8 cellular contexts compared by ENCODE assay signal in the genomic region with DNA sequence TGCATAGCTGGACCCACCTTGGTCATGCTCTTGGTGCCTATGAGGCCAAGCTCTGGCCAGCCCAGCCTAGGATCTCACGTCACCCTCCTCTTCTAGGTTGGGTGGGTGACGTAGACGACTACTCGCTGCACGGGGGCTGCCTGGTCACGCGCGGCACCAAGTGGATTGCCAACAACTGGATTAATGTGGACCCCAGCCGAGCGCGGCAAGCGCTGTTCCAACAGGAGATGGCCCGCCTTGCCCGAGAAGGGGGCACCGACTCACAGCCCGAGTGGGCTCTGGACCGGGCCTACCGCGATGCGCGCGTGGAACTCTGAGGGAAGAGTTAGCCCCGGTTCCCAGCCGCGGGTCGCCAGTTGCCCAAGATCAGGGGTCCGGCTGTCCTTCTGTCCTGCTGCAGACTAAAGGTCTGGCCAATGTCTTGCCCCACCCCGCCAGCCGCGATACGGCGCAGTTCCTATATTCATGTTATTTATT. TPM values are rescaled to one million over a fixed set of nuclear protein-coding genes. Genes with fewer than 3 reads are reported as not detected.
DNase-seq lines count a peak whose midpoint lies in the region; ATAC-seq and TF ChIP-seq lines count a peak whose summit lies in the region.

No MANE protein-coding gene starts in this region.

- peak overlapping the region; percentile 99 for H3K27ac Mint-ChIP-seq in activated CD4-positive, alpha-beta memory T cell treated with anti-CD3 and anti-CD28 coated beads, Interleukin-2, amount 10 ng/mL, durations not matched to agents 7 days and 5 days
- peak overlapping the region; percentile 100 for H3K27ac Mint-ChIP-seq in glutamatergic neuron (ENCODE audit: unreplicated experiment)

- intact Hi-C loops in ovary (cut with DNase I), result loop anchor here in 1 of 4 donors (2.0 kb wide), 1 partner anchor 16 kb away; a partner anchor contains a TSS

- ATAC-seq in GM21737 (IDR thresholded peaks at IDR 0.05; ENCODE audit: unreplicated experiment) (peak; percentile 2), GM21786 (IDR thresholded peaks at IDR 0.05; ENCODE audit: unreplicated experiment) (no peak)

- H3K9me3 Mint-ChIP-seq in activated CD4-positive, alpha-beta memory T cell treated with anti-CD3 and anti-CD28 coated beads, Interleukin-2, amount 10 ng/mL, durations not matched to agents 7 days and 5 days, result no peaks in the 10 kb centered on the region
- H3K9me3 Mint-ChIP-seq in glutamatergic neuron (ENCODE audit: unreplicated experiment), result peaks cover 7% of the 10 kb centered on the region

- peak overlapping the region; percentile 69 for H3K4me3 ChIP-seq in ovary

- TF ChIP-seq CTCF in glutamatergic neuron (IDR thresholded peaks at IDR 0.05; ENCODE audit: partially characterized antibody, unreplicated experiment), result no peak
- no peak for TF ChIP-seq CTCF in ovary (IDR thresholded peaks at IDR 0.05)

- H3K36me3 Mint-ChIP-seq in activated CD4-positive, alpha-beta memory T cell treated with anti-CD3 and anti-CD28 coated beads, Interleukin-2, amount 10 ng/mL, durations not matched to agents 7 days and 5 days (ENCODE audit: low read depth), result peaks cover 18% of the 10 kb centered on the region
- no peaks in the 10 kb centered on the region for H3K36me3 Mint-ChIP-seq in glutamatergic neuron (ENCODE audit: unreplicated experiment)

- no peaks in the 10 kb centered on the region for H3K27me3 ChIP-seq in ovary

- WGBS in ovary, 3 donors, result 0% methylated on average over 24 to 32 of the region's 32 CpGs

- H3K4me1 ChIP-seq in ovary (ENCODE audit: insufficient read depth), result peaks cover 6% of the 10 kb centered on the region

- H3K4me3 Mint-ChIP-seq in activated CD4-positive, alpha-beta memory T cell treated with anti-CD3 and anti-CD28 coated beads, Interleukin-2, amount 10 ng/mL, durations not matched to agents 7 days and 5 days, result peak overlapping the region; percentile 99
- peak overlapping the region; percentile 98 for H3K4me3 Mint-ChIP-seq in glutamatergic neuron (ENCODE audit: unreplicated experiment)

- no peak for TF ChIP-seq EP300 in ovary (IDR thresholded peaks at IDR 0.05)

- CTCF ChIA-PET in activated CD4-positive, alpha-beta memory T cell treated with anti-CD3 and anti-CD28 coated beads, Interleukin-2, amount 10 ng/mL, durations not matched to agents 7 days and 5 days (lab: Charles Lee), result interaction anchor here (0.5 to 6.6 kb wide), 25 partner anchors 11 to 1045 kb away, joined by 3 to 124 read pairs (median 4); a partner anchor contains a TSS

- peak overlapping the region; percentile 91 to 97 for H3K27ac ChIP-seq in ovary

- H3K27me3 Mint-ChIP-seq in activated CD4-positive, alpha-beta memory T cell treated with anti-CD3 and anti-CD28 coated beads, Interleukin-2, amount 10 ng/mL, durations not matched to agents 7 days and 5 days, result no peaks in the 10 kb centered on the region
- peaks cover 3% of the 10 kb centered on the region for H3K27me3 Mint-ChIP-seq in glutamatergic neuron (ENCODE audit: unreplicated experiment)

- H3K4me1 Mint-ChIP-seq in activated CD4-positive, alpha-beta memory T cell treated with anti-CD3 and anti-CD28 coated beads, Interleukin-2, amount 10 ng/mL, durations not matched to agents 7 days and 5 days, result peaks cover 32% of the 10 kb centered on the region
- H3K4me1 Mint-ChIP-seq in glutamatergic neuron (ENCODE audit: low read depth, unreplicated experiment), result peaks cover 7% of the 10 kb centered on the region

- peak; percentile 60 for DNase-seq in Ammon's horn (ENCODE audit: low spot score)
- DNase-seq in activated CD4-positive, alpha-beta memory T cell treated with anti-CD3 and anti-CD28 coated beads, Interleukin-2, amount 10 ng/mL, durations not matched to agents 7 days and 5 days, result no peak
- DNase-seq in glutamatergic neuron, result no peak
- DNase-seq in ovary, result peak; percentile 69 to 82 (median 77)
- no peak for DNase-seq in SIG-M5 treated with dmso at 0.1 percent for 504 hours (lab: John Stamatoyannopoulos, UW; ENCODE audit: unreplicated experiment)
- DNase-seq in 8988T, result no peak

- TF ChIP-seq POLR2A in ovary (IDR thresholded peaks at IDR 0.05), result no peak

- H3K9me3 ChIP-seq in ovary, result no peaks in the 10 kb centered on the region

- H3K36me3 ChIP-seq in ovary, result no peaks in the 10 kb centered on the region

- POLR2A ChIA-PET in activated CD4-positive, alpha-beta memory T cell treated with anti-CD3 and anti-CD28 coated beads, Interleukin-2, amount 10 ng/mL, durations not matched to agents 7 days and 5 days (lab: Charles Lee), result interaction anchor here (0.7 to 6.2 kb wide), 19 partner anchors 10 to 464 kb away, joined by 3 to 309 read pairs (median 7); a partner anchor contains a TSS

RNA-seq across cellular contexts. Expression of a gene that starts 0.6 kb away (rescaled TPM):
- 100 to 1,000 TPM; 135 to 148 TPM for total RNA-seq in activated CD4-positive, alpha-beta memory T cell treated with anti-CD3 and anti-CD28 coated beads, Interleukin-2, amount 10 ng/mL, durations not matched to agents 7 days and 5 days
- total RNA-seq in glutamatergic neuron (ENCODE audit: unreplicated experiment), result 236 TPM
- 100 to 1,000 TPM; 116 to 289 (median 230) TPM for total RNA-seq in ovary
- polyA plus RNA-seq in ovary, result 100 to 1,000 TPM; 109 to 196 TPM

RNA-seq across cellular contexts. Expression of a gene that starts 11.8 kb away (rescaled TPM):
- 10 to 100 TPM; 21.6 to 24.5 TPM for total RNA-seq in activated CD4-positive, alpha-beta memory T cell treated with anti-CD3 and anti-CD28 coated beads, Interleukin-2, amount 10 ng/mL, durations not matched to agents 7 days and 5 days
- 26.3 TPM for total RNA-seq in glutamatergic neuron (ENCODE audit: unreplicated experiment)
- total RNA-seq in ovary, result 10 to 100 TPM; 21.1 to 74.9 (median 27.5) TPM
- polyA plus RNA-seq in ovary, result 10 to 100 TPM; 23.0 to 33.1 TPM

RNA-seq across cellular contexts. Expression of a gene that starts 15.3 kb away (rescaled TPM):
- total RNA-seq in activated CD4-positive, alpha-beta memory T cell treated with anti-CD3 and anti-CD28 coated beads, Interleukin-2, amount 10 ng/mL, durations not matched to agents 7 days and 5 days, result 100 to 1,000 TPM in 1 of 2 experiments, 10 to 100 TPM in 1; 98.1 to 108 TPM
- 50.6 TPM for total RNA-seq in glutamatergic neuron (ENCODE audit: unreplicated experiment)
- 100 to 1,000 TPM in 3 of 7 donors, 10 to 100 TPM in 4; 77.4 to 132 (median 96.3) TPM for total RNA-seq in ovary
- 10 to 100 TPM; 43.2 to 72.6 TPM for polyA plus RNA-seq in ovary

RNA-seq across cellular contexts. Expression of a gene that starts 16.6 kb away (rescaled TPM):
- 10 to 100 TPM; 48.4 to 49.9 TPM for total RNA-seq in activated CD4-positive, alpha-beta memory T cell treated with anti-CD3 and anti-CD28 coated beads, Interleukin-2, amount 10 ng/mL, durations not matched to agents 7 days and 5 days
- total RNA-seq in glutamatergic neuron (ENCODE audit: unreplicated experiment) (18.4 TPM), ovary (100 to 1,000 TPM in 1 of 7 donors, 10 to 100 TPM in 6; 31.5 to 125 (median 46.5) TPM)
- polyA plus RNA-seq in ovary, result 10 to 100 TPM; 16.6 to 33.5 TPM

RNA-seq across cellular contexts. Expression of a gene that starts 22.6 kb away (rescaled TPM):
- 100 to 1,000 TPM; 131 to 133 TPM for total RNA-seq in activated CD4-positive, alpha-beta memory T cell treated with anti-CD3 and anti-CD28 coated beads, Interleukin-2, amount 10 ng/mL, durations not matched to agents 7 days and 5 days
- 100 TPM for total RNA-seq in glutamatergic neuron (ENCODE audit: unreplicated experiment)
- total RNA-seq in ovary, result 100 to 1,000 TPM; 264 to 523 (median 420) TPM
- 100 to 1,000 TPM; 295 to 381 TPM for polyA plus RNA-seq in ovary

Comparison
In these comparisons a context has a peak if more than half of its experiments do, and no peak if none do; other contexts are left out.
1. DNase-seq: peak in Ammon's horn (single experiment) and ovary (5 of 5); none in activated CD4-positive, alpha-beta memory T cell treated with anti-CD3 and anti-CD28 coated beads, Interleukin-2, amount 10 ng/mL, durations not matched to agents 7 days and 5 days (single experiment), glutamatergic neuron (single experiment), SIG-M5 treated with dmso at 0.1 percent for 504 hours (single experiment) and 8988T (single experiment).